In genomic region chr2:187516635-187517510, GRCh38 we compare ENCODE assay signal across 1 cellular context. TPM values are rescaled to one million over a fixed set of nuclear protein-coding genes. Genes with fewer than 3 reads are reported as not detected.
"Had no signal": no experiment of that assay in that cellular context is flagged by ENCODE, and none has a peak within 500 bp of the region (broad histone marks: within the 10 kb centered on the region; RNA-seq: fewer than 3 reads in every experiment).

No MANE protein-coding gene starts in this region.

RNA-seq across cellular contexts. Expression of gene TFPI, which starts 37.4 kb away (rescaled TPM):
- total RNA-seq: naive thymus-derived CD8-positive, alpha-beta T cell had no signal
- polyA plus RNA-seq: naive thymus-derived CD8-positive, alpha-beta T cell had no signal
